In genomic region chr22:41925783-41926460, GRCh38 we compare ENCODE assay signal across 1 cellular context.
A peak's percentile ranks its signal among the peaks of the same experiment; 100 is the strongest.
TF ChIP-seq lines count a peak whose summit lies in the region.

No MANE protein-coding gene starts in this region.

TF ChIP-seq in H1, 55 proteins besides CTCF, POLR2A, EP300 and RAD21:
- peak; percentile 58; the same call in 1 of the 2 replicates for TF ChIP-seq GABPA (IDR thresholded peaks at IDR 0.05; ENCODE audit: borderline replicate concordance, insufficient read depth, low read length)
- TF ChIP-seq, protein P1, sequence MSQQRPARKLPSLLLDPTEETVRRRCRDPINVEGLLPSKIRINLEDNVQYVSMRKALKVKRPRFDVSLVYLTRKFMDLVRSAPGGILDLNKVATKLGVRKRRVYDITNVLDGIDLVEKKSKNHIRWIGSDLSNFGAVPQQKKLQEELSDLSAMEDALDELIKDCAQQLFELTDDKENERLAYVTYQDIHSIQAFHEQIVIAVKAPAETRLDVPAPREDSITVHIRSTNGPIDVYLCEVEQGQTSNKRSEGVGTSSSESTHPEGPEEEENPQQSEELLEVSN (IDR thresholded peaks at IDR 0.05), result no peak
- TF ChIP-seq CTBP2 (IDR thresholded peaks at IDR 0.05; ENCODE audit: borderline replicate concordance, insufficient read depth, insufficient read length, low read length), result peak; percentile 15
- peak; percentile 38; the same call in 1 of the 2 replicates for TF ChIP-seq SUZ12 (IDR thresholded peaks at IDR 0.05; ENCODE audit: low read length)
- peak; percentile 66 for TF ChIP-seq CREB1 (IDR thresholded peaks at IDR 0.05)
- no peak for TF ChIP-seq MAFK (IDR thresholded peaks at IDR 0.05; ENCODE audit: low read depth, low read length)
- no peak for TF ChIP-seq ATF3 (IDR thresholded peaks at IDR 0.05; ENCODE audit: insufficient read depth, low read depth, low read length)
- TF ChIP-seq PHF8 (conservative IDR thresholded peaks at IDR 0.05; ENCODE audit: low read depth, low read length), result no peak
- TF ChIP-seq NANOG (IDR thresholded peaks at IDR 0.05; ENCODE audit: insufficient read depth, low read depth, low read length, poor library complexity, severe bottlenecking), result peak; percentile 19
- TF ChIP-seq FOSL1 (IDR thresholded peaks at IDR 0.05; ENCODE audit: insufficient read depth, low read depth, low read length), result peak; percentile 73; the same call in 1 of the 2 replicates
- no peak for TF ChIP-seq TAF1 (IDR thresholded peaks at IDR 0.05; ENCODE audit: low read depth, low read length)
- peak; percentile 54 for TF ChIP-seq EZH2 (IDR thresholded peaks at IDR 0.05; ENCODE audit: low read depth, low read length, severe bottlenecking)
- peak; percentile 29 for TF ChIP-seq TAF7 (optimal IDR thresholded peaks at IDR 0.05; ENCODE audit: borderline replicate concordance, low read depth, low read length)
- TF ChIP-seq SIX5 (IDR thresholded peaks at IDR 0.05; ENCODE audit: low read depth, low read length), result no peak
TF ChIP-seq in H1: peak in this region for 8.
